Comparison of ENCODE assay signal across 8 cellular contexts in the genomic region with DNA sequence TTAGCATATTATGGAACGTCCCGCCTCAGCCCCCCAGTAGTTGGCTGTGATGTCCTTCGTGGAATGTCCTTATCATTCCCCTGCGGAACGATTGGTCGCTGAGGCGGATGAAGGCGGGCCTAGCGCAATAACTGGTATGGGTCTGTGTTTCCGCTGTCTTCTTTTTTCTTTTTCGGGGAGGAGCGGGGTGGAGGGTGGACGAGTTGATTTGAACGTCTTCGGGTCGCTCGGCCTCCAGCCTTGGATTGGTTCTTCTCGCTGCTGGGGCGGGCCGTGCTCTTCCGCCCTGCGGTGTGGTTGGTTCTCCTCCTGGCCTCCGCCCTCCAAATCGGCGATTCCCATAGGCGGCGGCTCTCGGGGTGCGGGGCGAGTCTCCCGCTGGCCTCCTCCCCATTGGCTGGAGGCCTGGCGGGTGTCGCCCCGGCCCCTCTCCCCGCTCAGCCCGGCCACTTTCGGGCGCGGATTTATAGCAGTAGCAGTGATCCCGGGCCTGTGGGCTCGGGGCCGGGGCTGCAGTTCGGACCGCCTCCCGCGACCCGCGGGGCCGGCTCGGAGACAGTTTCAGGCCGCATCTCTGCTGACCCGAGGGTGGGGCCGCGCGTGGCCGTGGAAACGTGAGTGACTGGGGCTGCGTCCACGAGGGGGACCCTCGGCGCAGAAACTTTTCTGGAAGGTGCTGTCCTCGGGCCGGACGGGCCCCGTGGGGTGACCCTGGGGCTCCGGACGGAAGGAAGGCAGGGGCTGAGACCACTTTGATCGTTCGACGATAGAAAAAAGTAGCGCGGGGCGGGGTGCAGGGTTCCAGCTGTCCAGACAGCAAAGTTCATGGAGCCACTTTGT. TPM values are rescaled to one million over a fixed set of nuclear protein-coding genes. Genes with fewer than 3 reads are reported as not detected.
DNase-seq lines count a peak whose midpoint lies in the region; ATAC-seq and TF ChIP-seq lines count a peak whose summit lies in the region.

No MANE protein-coding gene starts in this region.

- no peak overlapping the region for H2AK5ac ChIP-seq in mesendoderm (ENCODE audit: low read length)

- peak overlapping the region; percentile 76 for H3K27ac Mint-ChIP-seq in Calu3 (ENCODE audit: unreplicated experiment)

- no peaks in the 10 kb centered on the region for H3K9me3 Mint-ChIP-seq in Calu3 (ENCODE audit: low read depth, unreplicated experiment)

- peak overlapping the region; percentile 92 for H3K56ac ChIP-seq in mesendoderm (ENCODE audit: low read length)

- no peak for TF ChIP-seq CTCF in Calu3 (IDR thresholded peaks at IDR 0.05; ENCODE audit: unreplicated experiment)

- H3K9me3 ChIP-seq in HUES48 (ENCODE audit: control insufficient read depth, insufficient read depth, low read length) (no peaks in the 10 kb centered on the region), endocrine pancreas (ENCODE audit: control insufficient read depth, low read length) (no peaks in the 10 kb centered on the region)

- H2BK5ac ChIP-seq in mesendoderm (ENCODE audit: low read length), result no peak overlapping the region

- H3K9ac ChIP-seq in HUES48 (ENCODE audit: low read depth, low read length) (peak overlapping the region; percentile 71), endocrine pancreas (ENCODE audit: control insufficient read depth, insufficient read depth, low read length) (peak overlapping the region; percentile 27), mesendoderm (ENCODE audit: low read length) (peak overlapping the region; percentile 76)

- no peak overlapping the region for H4K5ac ChIP-seq in mesendoderm (ENCODE audit: low read length)

- BruUV-seq in Calu3 (replicated peaks; lab: Mats Ljungman, UMichigan), result no TSS peak

- H3K4me2 ChIP-seq in mesendoderm (ENCODE audit: low read length), result peak overlapping the region; percentile 25

- H2BK120ac ChIP-seq in mesendoderm (ENCODE audit: low read depth, low read length), result no peak overlapping the region

- peaks cover 53% of the 10 kb centered on the region for H3K79me2 ChIP-seq in mesendoderm (ENCODE audit: control insufficient read depth, insufficient read depth, low read length)

- ATAC-seq in GM21423 (IDR thresholded peaks at IDR 0.05; ENCODE audit: unreplicated experiment), result peak; percentile 50

- no CpG with 5 or more reads among the region's 73 CpGs for WGBS in mesendoderm (ENCODE audit: extremely low coverage, insufficient coverage, low lambda C conversion rate)

- H3K23ac ChIP-seq in mesendoderm (ENCODE audit: low read length), result peak overlapping the region; percentile 4

- H3K27me3 ChIP-seq in HUES48 (ENCODE audit: control insufficient read depth, insufficient read depth, low read length) (no peaks in the 10 kb centered on the region), endocrine pancreas (ENCODE audit: control insufficient read depth, insufficient read depth, low read length) (no peaks in the 10 kb centered on the region), mesendoderm (ENCODE audit: insufficient read depth, low read length, poor library complexity) (no peaks in the 10 kb centered on the region)

- H3K4me3 ChIP-seq in HUES48 (ENCODE audit: low read depth, low read length), result peak overlapping the region; percentile 96
- peak overlapping the region; percentile 78 for H3K4me3 ChIP-seq in endocrine pancreas (ENCODE audit: control insufficient read depth, insufficient read depth, low read length)
- H3K4me3 ChIP-seq in mesendoderm (ENCODE audit: low read length), result peak overlapping the region; percentile 85

- H3K4me1 ChIP-seq in HUES48 (ENCODE audit: control insufficient read depth, insufficient read depth, low read length) (peaks cover 21% of the 10 kb centered on the region), endocrine pancreas (ENCODE audit: control insufficient read depth, insufficient read depth, low read length) (no peaks in the 10 kb centered on the region), mesendoderm (ENCODE audit: control insufficient read depth, low read depth, low read length) (no peaks in the 10 kb centered on the region)

- DNase-seq in Calu3 (peak; percentile 85), NOMO-1 treated with dmso at 0.1 percent for 144 hours (lab: John Stamatoyannopoulos, UW; ENCODE audit: unreplicated experiment) (peak; percentile 99), mesendoderm (peak; percentile 100)
- DNase-seq in activated CD8-positive, alpha-beta memory T cell treated with anti-CD3 and anti-CD28 coated beads, Interleukin-2, amount 50 U/mL, for 24 hours (ENCODE audit: extremely low read depth), result peak; percentile 92
- peak; percentile 90 for DNase-seq in stimulated activated CD8-positive, alpha-beta memory T cell treated with anti-CD3 and anti-CD28 coated beads, Interleukin-12 subunit alpha, Interleukin-12 subunit beta, amount 100 ng/mL, for 4 hours (ENCODE audit: low read depth)

- peaks cover 45% of the 10 kb centered on the region for H3K36me3 Mint-ChIP-seq in Calu3 (ENCODE audit: insufficient read depth, unreplicated experiment)

- no peak overlapping the region for H3K4ac ChIP-seq in mesendoderm (ENCODE audit: low read depth, low read length)

- H3K36me3 ChIP-seq in HUES48 (ENCODE audit: control insufficient read depth, insufficient read depth, low read length) (peaks cover 17% of the 10 kb centered on the region), endocrine pancreas (ENCODE audit: control insufficient read depth, insufficient read depth, low read length) (no peaks in the 10 kb centered on the region), mesendoderm (ENCODE audit: control insufficient read depth, insufficient read depth, low read length) (peaks cover 2% of the 10 kb centered on the region)

- H3K27ac ChIP-seq in HUES48 (ENCODE audit: low read depth, low read length), result peak overlapping the region; percentile 89
- H3K27ac ChIP-seq in mesendoderm (ENCODE audit: low read depth, low read length), result peak overlapping the region; percentile 69

- no peaks in the 10 kb centered on the region for H3K4me1 Mint-ChIP-seq in Calu3 (ENCODE audit: low read depth, unreplicated experiment)

- no peak overlapping the region for H2BK15ac ChIP-seq in mesendoderm (replicated peaks; ENCODE audit: low read depth)

- H3K79me1 ChIP-seq in mesendoderm (ENCODE audit: low read length), result peaks cover 7% of the 10 kb centered on the region

- intact Hi-C loops in Calu3 (cut with micrococcal nuclease; ENCODE audit: unreplicated experiment), result loop anchor here (5.0 kb wide), 1 partner anchor 102 kb away; no protein-coding TSS in a partner anchor

- no peak overlapping the region for H4K8ac ChIP-seq in mesendoderm (ENCODE audit: low read depth, low read length)

- H3K4me3 Mint-ChIP-seq in Calu3 (ENCODE audit: low read depth, unreplicated experiment), result peak overlapping the region; percentile 90

- peak overlapping the region; percentile 64 for H3K18ac ChIP-seq in mesendoderm (ENCODE audit: low read length)

- H3K27me3 Mint-ChIP-seq in Calu3 (ENCODE audit: unreplicated experiment), result no peaks in the 10 kb centered on the region

- CTCF ChIA-PET in Calu3 (lab: Charles Lee), result no interaction called here

RNA-seq across cellular contexts. Expression of a gene that starts 2.1 kb away (rescaled TPM):
- total RNA-seq in Calu3 (2022), result 8.4 and 8.9 TPM in 2 replicates
- polyA plus RNA-seq in mesendoderm (2013, experiment 1 of 2), result 21.0 TPM
- 19.7 TPM for polyA plus RNA-seq in mesendoderm (2013, experiment 2 of 2)

RNA-seq across cellular contexts. Expression of a gene that starts 9.7 kb away (rescaled TPM):
- 19.4 and 24.8 TPM in 2 replicates for total RNA-seq in Calu3 (2022)
- polyA plus RNA-seq in mesendoderm (2013, experiment 1 of 2), result 25.5 TPM
- polyA plus RNA-seq in mesendoderm (2013, experiment 2 of 2), result 25.7 TPM

Comparison
In these comparisons a context has a peak if more than half of its experiments do, and no peak if none do; other contexts are left out.
1. Peak in every context shown above with its lines: DNase-seq, ATAC-seq, H3K4me3 ChIP-seq and H3K27ac ChIP-seq.